ENCODE assay signal across 1 cellular context in the genomic region with DNA sequence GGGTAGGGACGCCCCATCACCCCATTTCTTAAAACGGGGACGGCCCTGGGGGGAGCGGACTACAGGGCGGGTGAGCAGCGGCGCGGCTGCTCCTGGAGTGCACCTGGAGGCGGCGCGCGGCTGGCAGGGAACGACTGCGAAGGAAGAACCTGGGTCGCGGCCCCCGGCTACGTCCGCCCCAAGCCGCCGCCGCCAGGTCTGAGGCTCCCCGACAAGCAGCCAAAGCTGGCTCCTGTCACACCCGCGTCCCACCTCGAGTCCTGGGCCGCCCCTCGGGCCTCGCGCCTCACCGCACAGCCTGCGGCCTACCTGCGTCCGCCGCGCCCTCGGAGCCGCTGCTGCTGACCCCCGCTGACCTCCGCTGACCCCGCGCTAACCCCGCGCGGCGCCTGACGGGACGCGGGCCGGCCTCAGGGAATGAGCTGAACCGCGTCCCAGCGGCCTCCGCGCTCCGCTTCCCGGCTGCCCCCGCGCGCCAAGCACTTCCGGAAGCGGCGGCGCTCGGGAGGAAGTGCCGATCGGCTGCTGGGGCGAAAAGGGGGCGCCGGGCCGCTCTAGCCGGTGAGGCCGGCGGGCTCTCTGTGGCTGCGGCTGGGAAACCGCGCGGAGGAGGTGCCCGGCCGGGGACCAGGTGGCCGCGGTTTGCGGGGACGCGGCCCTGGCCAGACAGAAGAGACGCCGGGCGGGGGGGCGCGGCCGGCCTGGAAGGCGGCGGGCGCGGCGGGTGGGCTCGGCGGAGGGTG.
TF ChIP-seq lines count a peak whose summit lies in the region.

A gene with protein sequence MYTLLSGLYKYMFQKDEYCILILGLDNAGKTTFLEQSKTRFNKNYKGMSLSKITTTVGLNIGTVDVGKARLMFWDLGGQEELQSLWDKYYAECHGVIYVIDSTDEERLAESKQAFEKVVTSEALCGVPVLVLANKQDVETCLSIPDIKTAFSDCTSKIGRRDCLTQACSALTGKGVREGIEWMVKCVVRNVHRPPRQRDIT (minus strand): TSS at position 419 of the 743 bp plus-strand sequence. CDS start 885 bp downstream, outside the sequence.
A gene with protein sequence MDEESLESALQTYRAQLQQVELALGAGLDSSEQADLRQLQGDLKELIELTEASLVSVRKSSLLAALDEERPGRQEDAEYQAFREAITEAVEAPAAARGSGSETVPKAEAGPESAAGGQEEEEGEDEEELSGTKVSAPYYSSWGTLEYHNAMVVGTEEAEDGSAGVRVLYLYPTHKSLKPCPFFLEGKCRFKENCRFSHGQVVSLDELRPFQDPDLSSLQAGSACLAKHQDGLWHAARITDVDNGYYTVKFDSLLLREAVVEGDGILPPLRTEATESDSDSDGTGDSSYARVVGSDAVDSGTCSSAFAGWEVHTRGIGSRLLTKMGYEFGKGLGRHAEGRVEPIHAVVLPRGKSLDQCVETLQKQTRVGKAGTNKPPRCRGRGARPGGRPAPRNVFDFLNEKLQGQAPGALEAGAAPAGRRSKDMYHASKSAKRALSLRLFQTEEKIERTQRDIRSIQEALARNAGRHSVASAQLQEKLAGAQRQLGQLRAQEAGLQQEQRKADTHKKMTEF (plus strand): TSS at position 482 of the 743 bp plus-strand sequence. CDS start 542 bp downstream, outside the sequence.

TF ChIP-seq in HEK293, 187 proteins besides CTCF, POLR2A, EP300 and RAD21 (continued from another document):
- TF ChIP-seq, protein P1, sequence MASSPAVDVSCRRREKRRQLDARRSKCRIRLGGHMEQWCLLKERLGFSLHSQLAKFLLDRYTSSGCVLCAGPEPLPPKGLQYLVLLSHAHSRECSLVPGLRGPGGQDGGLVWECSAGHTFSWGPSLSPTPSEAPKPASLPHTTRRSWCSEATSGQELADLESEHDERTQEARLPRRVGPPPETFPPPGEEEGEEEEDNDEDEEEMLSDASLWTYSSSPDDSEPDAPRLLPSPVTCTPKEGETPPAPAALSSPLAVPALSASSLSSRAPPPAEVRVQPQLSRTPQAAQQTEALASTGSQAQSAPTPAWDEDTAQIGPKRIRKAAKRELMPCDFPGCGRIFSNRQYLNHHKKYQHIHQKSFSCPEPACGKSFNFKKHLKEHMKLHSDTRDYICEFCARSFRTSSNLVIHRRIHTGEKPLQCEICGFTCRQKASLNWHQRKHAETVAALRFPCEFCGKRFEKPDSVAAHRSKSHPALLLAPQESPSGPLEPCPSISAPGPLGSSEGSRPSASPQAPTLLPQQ (tag by site-specific recombination; IDR thresholded peaks at IDR 0.05), result peak; percentile 86
- peak; percentile 48; the same call in 1 of the 2 replicates for TF ChIP-seq KLF8 (tag by site-specific recombination; IDR thresholded peaks at IDR 0.05)
- TF ChIP-seq ZNF324 (tag by site-specific recombination; IDR thresholded peaks at IDR 0.05), result no peak
- 0 out of 2 replicates have a peak, but pooled peaks have one; percentile 44 for TF ChIP-seq ZNF121 (tag by site-specific recombination; IDR thresholded peaks at IDR 0.05)
- peak; percentile 11; the same call in 1 of the 2 replicates for TF ChIP-seq KLF1 (tag by site-specific recombination; IDR thresholded peaks at IDR 0.05)
TF ChIP-seq in HEK293: peak in this region for 43.
